21 cellular contexts compared by ENCODE assay signal in the genomic region with DNA sequence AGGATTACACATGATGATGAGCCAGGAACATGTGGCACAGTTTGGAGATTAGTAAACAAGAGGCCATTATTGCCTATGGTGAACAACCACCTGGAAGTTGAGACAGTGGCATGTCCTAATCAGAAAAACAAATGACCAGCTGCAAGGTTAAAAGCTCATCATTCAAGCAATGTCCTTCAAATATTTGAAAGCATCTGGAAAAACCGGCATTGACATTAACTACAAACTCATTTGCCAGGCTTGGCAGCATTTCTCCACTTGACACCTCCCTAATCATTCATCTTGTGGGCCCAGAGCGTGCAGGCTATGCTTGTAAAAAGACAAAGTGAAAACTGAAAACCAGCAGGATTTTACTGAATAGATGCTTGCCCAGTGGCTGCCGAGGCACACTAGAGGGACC.
DNase-seq lines count a peak whose midpoint lies in the region; TF ChIP-seq lines count a peak whose summit lies in the region.
"Had no signal": no experiment of that assay in that cellular context is flagged by ENCODE, and none has a peak within 500 bp of the region (broad histone marks: within the 10 kb centered on the region; RNA-seq: fewer than 3 reads in every experiment).

No MANE protein-coding gene starts in this region.

- H3K27me3 ChIP-seq in right atrium auricular region, result no peaks in the 10 kb centered on the region
- H3K27me3 ChIP-seq: BE2C, esophagus muscularis mucosa, ovary had no signal

- H3K36me3 ChIP-seq in right atrium auricular region, result no peaks in the 10 kb centered on the region
- H3K36me3 ChIP-seq: BE2C, esophagus muscularis mucosa, ovary had no signal

- H3K9me3 Mint-ChIP-seq in neural crest cell (peaks cover 3% of the 10 kb centered on the region), CD14-positive monocyte (peaks cover 0 to 9% (median 3%) of the 10 kb centered on the region in 7 donors)
- H3K9me3 Mint-ChIP-seq: activated naive CD4-positive, alpha-beta T cell treated with anti-CD3 and anti-CD28 coated beads, Interleukin-2, amount 10 ng/mL, durations not matched to agents 7 days and 5 days; activated T-cell treated with anti-CD3 and anti-CD28 coated beads, Interleukin-2, amount 50 U/mL, for 4 hours; natural killer cell; stimulated activated effector memory CD8-positive, alpha-beta T cell treated with anti-CD3 and anti-CD28 coated beads, Interleukin-12 subunit alpha, Interleukin-12 subunit beta, amount 100 ng/mL, for 72 hours had no signal

- H3K27me3 Mint-ChIP-seq in neural crest cell (ENCODE audit: low read depth) (no peaks in the 10 kb centered on the region), CD14-positive monocyte (ENCODE audit: low read depth in 3 of 3) (peaks cover 2 to 20% (median 8%) of the 10 kb centered on the region in 3 donors)

- no peaks in the 10 kb centered on the region for H3K9me3 ChIP-seq in right atrium auricular region
- H3K9me3 ChIP-seq: BE2C, ovary had no signal

- no peak overlapping the region for H3K4me3 Mint-ChIP-seq in neural crest cell
- no peak overlapping the region for H3K4me3 Mint-ChIP-seq in CD14-positive monocyte
- H3K4me3 Mint-ChIP-seq: activated naive CD4-positive, alpha-beta T cell treated with anti-CD3 and anti-CD28 coated beads, Interleukin-2, amount 10 ng/mL, durations not matched to agents 7 days and 5 days; activated T-cell treated with anti-CD3 and anti-CD28 coated beads, Interleukin-2, amount 50 U/mL, for 4 hours; natural killer cell; stimulated activated effector memory CD8-positive, alpha-beta T cell treated with anti-CD3 and anti-CD28 coated beads, Interleukin-12 subunit alpha, Interleukin-12 subunit beta, amount 100 ng/mL, for 72 hours had no signal

- no peaks in the 10 kb centered on the region for H3K4me1 ChIP-seq in right atrium auricular region
- H3K4me1 ChIP-seq: BE2C, esophagus muscularis mucosa had no signal

- peak; percentile 4 for DNase-seq in NCI-H1694 treated with DMSO at 0.1 percent for 48 hours (lab: John Stamatoyannopoulos, UW)
- no peak for DNase-seq in NCI-H1694 (lab: John Stamatoyannopoulos, UW)
- DNase-seq in NCI-H1105 (lab: John Stamatoyannopoulos, UW), result peak; percentile 60
- peak; percentile 86 for DNase-seq in NCI-H748 treated with DMSO at 0.1 percent for 48 hours (lab: John Stamatoyannopoulos, UW)
- no peak for DNase-seq in neural crest cell (ENCODE audit: low read depth, low spot score)
- no peak for DNase-seq in right atrium auricular region (ENCODE audit: low spot score)
- no peak for DNase-seq in CD14-positive monocyte (ENCODE audit: low spot score)
- no peak for DNase-seq in midbrain (lab: John Stamatoyannopoulos, UW)
- DNase-seq: activated CD8-positive, alpha-beta memory T cell treated with anti-CD3 and anti-CD28 coated beads for 24 hours; activated naive CD4-positive, alpha-beta T cell treated with anti-CD3 and anti-CD28 coated beads, Interleukin-2, amount 10 ng/mL, durations not matched to agents 7 days and 5 days; activated T-cell treated with anti-CD3 and anti-CD28 coated beads, Interleukin-2, amount 50 U/mL, for 4 hours; aorta; BE2C; effector CD8-positive, alpha-beta T cell; GDM1; natural killer cell; NCI-H187 treated with DMSO at 0.1 percent for 48 hours; ovary had no signal

- intact Hi-C loops in CD14-positive monocyte (cut with micrococcal nuclease), result no loop called here

- TF ChIP-seq CTCF in neural crest cell (conservative IDR thresholded peaks at IDR 0.05) (no peak), right atrium auricular region (IDR thresholded peaks at IDR 0.05) (no peak), CD14-positive monocyte (IDR thresholded peaks at IDR 0.05) (no peak)

- H3K27ac ChIP-seq in right atrium auricular region, result no peak overlapping the region
- H3K27ac ChIP-seq: esophagus muscularis mucosa, ovary, RWPE1 had no signal

- H3K36me3 Mint-ChIP-seq in neural crest cell (ENCODE audit: low read depth) (no peaks in the 10 kb centered on the region), CD14-positive monocyte (no peaks in the 10 kb centered on the region)
- H3K36me3 Mint-ChIP-seq: activated naive CD4-positive, alpha-beta T cell treated with anti-CD3 and anti-CD28 coated beads, Interleukin-2, amount 10 ng/mL, durations not matched to agents 7 days and 5 days; natural killer cell; stimulated activated effector memory CD8-positive, alpha-beta T cell treated with anti-CD3 and anti-CD28 coated beads, Interleukin-12 subunit alpha, Interleukin-12 subunit beta, amount 100 ng/mL, for 72 hours had no signal

- H3K27ac Mint-ChIP-seq in neural crest cell (ENCODE audit: unreplicated experiment) (peak overlapping the region; percentile 69), CD14-positive monocyte (no peak overlapping the region)
- H3K27ac Mint-ChIP-seq: activated naive CD4-positive, alpha-beta T cell treated with anti-CD3 and anti-CD28 coated beads, Interleukin-2, amount 10 ng/mL, durations not matched to agents 7 days and 5 days; natural killer cell; stimulated activated effector memory CD8-positive, alpha-beta T cell treated with anti-CD3 and anti-CD28 coated beads, Interleukin-12 subunit alpha, Interleukin-12 subunit beta, amount 100 ng/mL, for 72 hours had no signal

- H3K4me3 ChIP-seq in right atrium auricular region, result no peak overlapping the region
- H3K4me3 ChIP-seq: esophagus muscularis mucosa, ovary had no signal

- H3K4me1 Mint-ChIP-seq in neural crest cell (peaks cover 13% of the 10 kb centered on the region), CD14-positive monocyte (no peaks in the 10 kb centered on the region)
- H3K4me1 Mint-ChIP-seq: activated naive CD4-positive, alpha-beta T cell treated with anti-CD3 and anti-CD28 coated beads, Interleukin-2, amount 10 ng/mL, durations not matched to agents 7 days and 5 days; natural killer cell; stimulated activated effector memory CD8-positive, alpha-beta T cell treated with anti-CD3 and anti-CD28 coated beads, Interleukin-12 subunit alpha, Interleukin-12 subunit beta, amount 100 ng/mL, for 72 hours had no signal

Comparison
In these comparisons a context has a peak if more than half of its experiments do, and no peak if none do; other contexts are left out.
1. DNase-seq: peak in NCI-H1694 treated with DMSO at 0.1 percent for 48 hours (single experiment), NCI-H1105 (single experiment) and NCI-H748 treated with DMSO at 0.1 percent for 48 hours (single experiment); none in NCI-H1694 (single experiment), neural crest cell (single experiment), right atrium auricular region (single experiment), CD14-positive monocyte (single experiment) and midbrain (single experiment).